Comparison of ENCODE assay signal across 8 cellular contexts in genomic region chr5:126594676-126595485, GRCh38. TPM values are rescaled to one million over a fixed set of nuclear protein-coding genes. Genes with fewer than 3 reads are reported as not detected.
A peak's percentile ranks its signal among the peaks of the same experiment; 100 is the strongest.
DNase-seq lines count a peak whose midpoint lies in the region; ATAC-seq and TF ChIP-seq lines count a peak whose summit lies in the region.

Gene ALDH7A1, minus strand, starts transcription at chr5:126595219. Its CDS starts 21 bp downstream, at chr5:126595198.

- peak; percentile 78 for ATAC-seq in HG02610 (IDR thresholded peaks at IDR 0.05; ENCODE audit: unreplicated experiment)
- peak; percentile 80 for ATAC-seq in activated B cell treated with CpG ODN at 0.5 μM for 24 hours (ENCODE audit: low read depth)

- TF ChIP-seq CTCF in GM12875 (IDR thresholded peaks at IDR 0.05; ENCODE audit: borderline replicate concordance, insufficient read depth, low read depth, low read length) (no peak), activated B cell treated with CpG ODN at 0.5 μM for 24 hours (IDR thresholded peaks at IDR 0.05) (no peak)

- peaks cover 2% of the 10 kb centered on the region for H3K27me3 Mint-ChIP-seq in activated B cell treated with CpG ODN at 0.5 μM for 24 hours
- H3K27me3 Mint-ChIP-seq in dendritic cell treated with granulocyte-macrophage colony-stimulating factor and Interleukin-4, amounts not matched to agents 40 ng/mL and 50 ng/mL, for 4 days, result peaks cover 24% of the 10 kb centered on the region

- H3K27ac Mint-ChIP-seq in activated B cell treated with CpG ODN at 0.5 μM for 24 hours, result no peak within 1 kb of the TSS
- peak within 1 kb of the TSS; percentile 57 for H3K27ac Mint-ChIP-seq in dendritic cell treated with granulocyte-macrophage colony-stimulating factor and Interleukin-4, amounts not matched to agents 40 ng/mL and 50 ng/mL, for 4 days

- no peaks in the 10 kb centered on the region for H3K36me3 Mint-ChIP-seq in activated B cell treated with CpG ODN at 0.5 μM for 24 hours (ENCODE audit: low read depth)
- H3K36me3 Mint-ChIP-seq in dendritic cell treated with granulocyte-macrophage colony-stimulating factor and Interleukin-4, amounts not matched to agents 40 ng/mL and 50 ng/mL, for 4 days (ENCODE audit: low read depth), result no peaks in the 10 kb centered on the region

- DNase-seq in NCI-H2081 treated with DMSO at 0.1 percent for 48 hours (lab: John Stamatoyannopoulos, UW) (peak; percentile 63), activated B cell treated with CpG ODN at 0.5 μM for 24 hours (peak; percentile 32), kidney tubule cell (ENCODE audit: low spot score) (peak; percentile 96), AML-193 (lab: John Stamatoyannopoulos, UW) (no peak)
- DNase-seq in stimulated activated CD4-positive, alpha-beta T cell treated with anti-CD3 and anti-CD28 coated beads, Interleukin-12 subunit alpha, Interleukin-12 subunit beta, amount 100 ng/mL, for 4 hours, result peak; percentile 42

- CTCF ChIA-PET in activated B cell treated with CpG ODN at 0.5 μM for 24 hours (lab: Charles Lee), result no interaction called here

- intact Hi-C loops in activated B cell treated with CpG ODN at 0.5 μM for 24 hours (cut with micrococcal nuclease), result no loop called here
- intact Hi-C loops in dendritic cell treated with granulocyte-macrophage colony-stimulating factor and Interleukin-4, amounts not matched to agents 40 ng/mL and 50 ng/mL, for 4 days (cut with micrococcal nuclease), result loop anchor here (5.0 kb wide), 1 partner anchor 53 kb away; no protein-coding TSS in a partner anchor

- peak within 1 kb of the TSS; percentile 86 for H3K4me3 Mint-ChIP-seq in activated B cell treated with CpG ODN at 0.5 μM for 24 hours
- H3K4me3 Mint-ChIP-seq in dendritic cell treated with granulocyte-macrophage colony-stimulating factor and Interleukin-4, amounts not matched to agents 40 ng/mL and 50 ng/mL, for 4 days, result peak within 1 kb of the TSS; percentile 85

- peak within 1 kb of the TSS; percentile 42 for H3K4me3 ChIP-seq in GM12875 (ENCODE audit: low read depth, low read length)

- no peaks in the 10 kb centered on the region for H3K9me3 Mint-ChIP-seq in activated B cell treated with CpG ODN at 0.5 μM for 24 hours
- H3K9me3 Mint-ChIP-seq in dendritic cell treated with granulocyte-macrophage colony-stimulating factor and Interleukin-4, amounts not matched to agents 40 ng/mL and 50 ng/mL, for 4 days, result no peaks in the 10 kb centered on the region

- POLR2A ChIA-PET in activated B cell treated with CpG ODN at 0.5 μM for 24 hours (lab: Charles Lee), result no interaction called here

- H3K4me1 Mint-ChIP-seq in activated B cell treated with CpG ODN at 0.5 μM for 24 hours, result peaks cover 11% of the 10 kb centered on the region
- peaks cover 35% of the 10 kb centered on the region for H3K4me1 Mint-ChIP-seq in dendritic cell treated with granulocyte-macrophage colony-stimulating factor and Interleukin-4, amounts not matched to agents 40 ng/mL and 50 ng/mL, for 4 days (ENCODE audit: low read depth)

RNA-seq across cellular contexts. Expression of gene ALDH7A1, which starts in this region (rescaled TPM):
- 0.95 and 1.8 TPM in 2 replicates for total RNA-seq in activated B cell treated with CpG ODN at 0.5 μM for 24 hours

Comparison
In these comparisons a context has a peak if more than half of its experiments do, and no peak if none do; other contexts are left out.
1. DNase-seq: peak in NCI-H2081 treated with DMSO at 0.1 percent for 48 hours (single experiment), activated B cell treated with CpG ODN at 0.5 μM for 24 hours (single experiment), kidney tubule cell (single experiment) and stimulated activated CD4-positive, alpha-beta T cell treated with anti-CD3 and anti-CD28 coated beads, Interleukin-12 subunit alpha, Interleukin-12 subunit beta, amount 100 ng/mL, for 4 hours (single experiment); none in AML-193 (0 of 2).